9 cellular contexts compared by ENCODE assay signal in the genomic region with DNA sequence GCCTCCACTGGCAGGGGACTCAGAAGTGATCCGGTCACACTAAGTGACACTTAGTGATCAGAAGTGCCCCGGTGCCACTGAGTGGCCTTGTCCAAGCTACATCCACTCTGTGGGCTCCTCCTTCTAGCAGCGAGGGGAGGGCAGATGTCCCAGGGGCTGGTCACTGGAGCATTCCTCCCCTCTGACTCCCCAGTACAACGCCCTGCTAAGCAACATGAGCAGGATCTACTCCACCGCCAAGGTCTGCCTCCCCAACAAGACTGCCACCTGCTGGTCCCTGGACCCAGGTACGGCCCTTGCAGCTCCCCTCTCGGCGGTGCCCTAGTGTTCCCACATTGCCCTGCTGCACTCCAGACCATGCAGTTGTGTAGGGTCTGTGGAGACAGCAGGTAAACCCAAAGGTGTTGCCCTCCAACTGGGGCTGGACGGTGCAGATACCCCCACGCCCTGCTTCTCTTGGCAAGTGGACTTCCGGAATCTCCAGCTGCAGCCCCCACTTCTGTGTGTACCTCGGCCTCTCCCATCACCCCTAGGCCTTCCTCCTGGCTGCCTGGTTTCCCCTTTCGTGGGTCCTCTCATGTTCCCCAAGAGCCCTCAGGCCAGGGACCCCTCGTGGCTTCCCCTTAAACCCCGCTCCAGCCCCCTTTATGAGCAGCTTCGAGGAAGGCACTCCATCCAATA. TPM values are rescaled to one million over a fixed set of nuclear protein-coding genes. Genes with fewer than 3 reads are reported as not detected.
A peak's percentile ranks its signal among the peaks of the same experiment; 100 is the strongest.
DNase-seq lines count a peak whose midpoint lies in the region; ATAC-seq and TF ChIP-seq lines count a peak whose summit lies in the region.
"Had no signal": no experiment of that assay in that cellular context is flagged by ENCODE, and none has a peak within 500 bp of the region (broad histone marks: within the 10 kb centered on the region; RNA-seq: fewer than 3 reads in every experiment).

No MANE protein-coding gene starts in this region.

- no peaks in the 10 kb centered on the region for H3K79me2 ChIP-seq in osteoblast (ENCODE audit: insufficient read depth, low read length)

- 71% methylated on average over 9 of the region's 16 CpGs; no CpG with 5 or more reads in 1 of the 2 experiments for WGBS in IMR-90 (ENCODE audit: extremely low coverage in 2 of 2, insufficient read length in 1 of 2), 2 experiments
- 70% methylated on average over 11 of the region's 16 CpGs for WGBS in suprapubic skin

- H3K27ac ChIP-seq in IMR-90 (ENCODE audit: insufficient read depth, low read length) (no peak overlapping the region), RWPE1 (no peak overlapping the region), foreskin keratinocyte (no peak overlapping the region), osteoblast (ENCODE audit: low read depth, low read length) (no peak overlapping the region), suprapubic skin (no peak overlapping the region)

- H3K9me3 ChIP-seq in IMR-90 (ENCODE audit: control insufficient read depth, insufficient read depth, low read length) (no peaks in the 10 kb centered on the region), osteoblast (ENCODE audit: low read depth, low read length) (no peaks in the 10 kb centered on the region), suprapubic skin (no peaks in the 10 kb centered on the region)

- peak; percentile 63 for DNase-seq in BJ (ENCODE audit: low read depth)
- peak; percentile 92 for DNase-seq in IMR-90
- peak; percentile 96 for DNase-seq in RWPE1 (ENCODE audit: low spot score)
- DNase-seq in foreskin keratinocyte = peak; percentile 60 to 81
- DNase-seq in osteoblast (ENCODE audit: insufficient read length, low spot score, missing footprints) = peak; percentile 100
- peak; percentile 90 to 91 for DNase-seq in suprapubic skin (ENCODE audit: low spot score in 2 of 2)

- peak; percentile 87 for TF ChIP-seq RAD21 in IMR-90 (IDR thresholded peaks at IDR 0.05; ENCODE audit: low read length)

- H2BK15ac ChIP-seq in IMR-90 (ENCODE audit: low read depth, low read length) = peak overlapping the region; percentile 74; the same call in 2 of the 3 replicates

- TF ChIP-seq CTCF in BJ (IDR thresholded peaks at IDR 0.05; ENCODE audit: insufficient read depth, low read depth, low read length) = peak; percentile 97
- TF ChIP-seq CTCF in IMR-90 (conservative IDR thresholded peaks at IDR 0.05; ENCODE audit: low read depth, low read length) = peak; percentile 89
- peak; percentile 80 for TF ChIP-seq CTCF in RWPE1 (conservative IDR thresholded peaks at IDR 0.05; ENCODE audit: low read depth)
- peak; percentile 92 for TF ChIP-seq CTCF in foreskin keratinocyte (conservative IDR thresholded peaks at IDR 0.05)
- peak; percentile 91 for TF ChIP-seq CTCF in osteoblast (IDR thresholded peaks at IDR 0.05; ENCODE audit: extremely low read depth, low read depth, low read length)
- TF ChIP-seq CTCF in suprapubic skin (IDR thresholded peaks at IDR 0.05) = peak; percentile 51 to 80

- peaks cover 3% of the 10 kb centered on the region; the same call in 1 of the 2 replicates for H3K9me1 ChIP-seq in IMR-90 (ENCODE audit: insufficient read depth, low read length)

- no peak overlapping the region for H3K9ac ChIP-seq in IMR-90 (ENCODE audit: low read depth, low read length)

- H2AFZ ChIP-seq in IMR-90 (replicated peaks; ENCODE audit: low read length, poor library complexity) (peak overlapping the region; percentile 90), osteoblast (ENCODE audit: low read length) (no peak overlapping the region)

- no TSS peak for BruUV-seq in IMR-90 (replicated peaks; lab: Mats Ljungman, UMichigan)

- H3K79me1 ChIP-seq in IMR-90 (ENCODE audit: low read depth in 1 of 2, low read length in 2 of 2) = no peaks in the 10 kb centered on the region

- intact Hi-C loops in IMR-90 (cut with micrococcal nuclease) = loop anchor here (1.0 to 2.0 kb wide), 2 partner anchors 46 to 54 kb away; no protein-coding TSS in a partner anchor

- no peak overlapping the region for H3K4me3 ChIP-seq in BJ (ENCODE audit: low read depth, low read length)
- H3K4me3 ChIP-seq in IMR-90 (ENCODE audit: insufficient read depth, low read depth, low read length) = no peak overlapping the region
- H3K4me3 ChIP-seq in osteoblast (ENCODE audit: insufficient read depth, low read length) = no peak overlapping the region
- no peak overlapping the region for H3K4me3 ChIP-seq in suprapubic skin

- dilution Hi-C loops in IMR-90 (cut with HindIII; ENCODE audit: low sequenced_read_pairs, unreplicated experiment) = no loop called here

- peaks cover 5% of the 10 kb centered on the region for H3K4me1 Mint-ChIP-seq in activated T-helper 17 cell treated with anti-CD3 and anti-CD28 coated beads, Interleukin-2, amount 50 U/mL, for 72 hours

- peak overlapping the region; percentile 80; the same call in 1 of the 2 replicates for H2BK20ac ChIP-seq in IMR-90 (ENCODE audit: low read depth, low read length)

- H3K4me2 ChIP-seq in IMR-90 (ENCODE audit: low read depth, low read length) (no peak overlapping the region), osteoblast (ENCODE audit: insufficient read depth, low read length) (peak overlapping the region; percentile 68)

- no peak overlapping the region for H3K18ac ChIP-seq in IMR-90 (ENCODE audit: low read depth, low read length)

- peaks cover 11% of the 10 kb centered on the region for H3K4me1 ChIP-seq in IMR-90 (ENCODE audit: control insufficient read depth, insufficient read depth, low read length)
- no peaks in the 10 kb centered on the region for H3K4me1 ChIP-seq in foreskin keratinocyte
- H3K4me1 ChIP-seq in osteoblast (ENCODE audit: insufficient read depth, low read length) = peaks cover 12% of the 10 kb centered on the region
- peaks cover 33% of the 10 kb centered on the region for H3K4me1 ChIP-seq in suprapubic skin

- peak overlapping the region; percentile 22; the same call in 1 of the 2 replicates for H4K91ac ChIP-seq in IMR-90 (ENCODE audit: insufficient read depth, low read depth, low read length)

- peak overlapping the region; percentile 29 for H3K4me3 Mint-ChIP-seq in activated T-helper 17 cell treated with anti-CD3 and anti-CD28 coated beads, Interleukin-2, amount 50 U/mL, for 72 hours

- H3K27me3 Mint-ChIP-seq in activated T-helper 17 cell treated with anti-CD3 and anti-CD28 coated beads, Interleukin-2, amount 50 U/mL, for 72 hours = no peaks in the 10 kb centered on the region

- no peak for TF ChIP-seq EP300 in suprapubic skin (IDR thresholded peaks at IDR 0.05)

- no peaks in the 10 kb centered on the region; the same call in none of the 2 replicates for H3K27me3 ChIP-seq in BJ (ENCODE audit: control insufficient read depth, insufficient read depth, low read length)
- H3K27me3 ChIP-seq in IMR-90 (ENCODE audit: control insufficient read depth, insufficient read depth, low read length) = peaks cover 11% of the 10 kb centered on the region
- H3K27me3 ChIP-seq in foreskin keratinocyte = peaks cover 54% of the 10 kb centered on the region
- peaks cover 26% of the 10 kb centered on the region for H3K27me3 ChIP-seq in osteoblast (ENCODE audit: insufficient read depth, low read length)
- H3K27me3 ChIP-seq in suprapubic skin = peaks cover 22% of the 10 kb centered on the region

- H2AK9ac ChIP-seq in IMR-90 (replicated peaks; ENCODE audit: low read depth, low read length, poor library complexity) = peak overlapping the region; percentile 96

- peak overlapping the region; percentile 74 for H3K4ac ChIP-seq in IMR-90 (ENCODE audit: low read depth, low read length)

- POLR2A ChIA-PET in BJ (lab: Charles Lee) (interaction anchor here (0.6 kb wide), 1 partner anchor 53 kb away, joined by 3 read pairs; no protein-coding TSS in a partner anchor), IMR-90 (lab: Charles Lee; ENCODE audit: unreplicated experiment) (no interaction called here), RWPE1 (lab: Yijun Ruan, JAX; ENCODE audit: low non-redundant PET) (interaction anchor here (0.5 kb wide), 1 partner anchor 123 kb away, joined by 5 read pairs; no protein-coding TSS in a partner anchor)

- H3K14ac ChIP-seq in IMR-90 (replicated peaks; ENCODE audit: low read depth, low read length) = peak overlapping the region; percentile 51; the same call in 1 of the 2 replicates

- no peaks in the 10 kb centered on the region for H3K9me3 Mint-ChIP-seq in activated T-helper 17 cell treated with anti-CD3 and anti-CD28 coated beads, Interleukin-2, amount 50 U/mL, for 72 hours

- H2BK5ac ChIP-seq in IMR-90 (ENCODE audit: low read depth, low read length, poor library complexity, severe bottlenecking) = no peak overlapping the region

- no peak overlapping the region for H3K23ac ChIP-seq in IMR-90 (ENCODE audit: low read depth, low read length)

- H3K36me3 ChIP-seq in BJ (ENCODE audit: control insufficient read depth, insufficient read depth, low read length) = no peaks in the 10 kb centered on the region
- H3K36me3 ChIP-seq in IMR-90 (ENCODE audit: control insufficient read depth, insufficient read depth, low read length) = no peaks in the 10 kb centered on the region
- no peaks in the 10 kb centered on the region for H3K36me3 ChIP-seq in osteoblast (ENCODE audit: insufficient read depth, low read length)
- H3K36me3 ChIP-seq in suprapubic skin = no peaks in the 10 kb centered on the region

- ATAC-seq in GM19351 (IDR thresholded peaks at IDR 0.05; ENCODE audit: unreplicated experiment) = peak; percentile 78
- peak; percentile 87 for ATAC-seq in IMR-90 (ENCODE audit: low read depth)
- peak; percentile 85 for ATAC-seq in activated T-helper 17 cell treated with anti-CD3 and anti-CD28 coated beads, Interleukin-2, amount 50 U/mL, for 72 hours (replicated peaks)
- peak; percentile 92 for ATAC-seq in foreskin keratinocyte

- peak overlapping the region; percentile 76 for H2AK5ac ChIP-seq in IMR-90 (ENCODE audit: low read depth, low read length)

- no peak overlapping the region for H3K27ac Mint-ChIP-seq in activated T-helper 17 cell treated with anti-CD3 and anti-CD28 coated beads, Interleukin-2, amount 50 U/mL, for 72 hours
- H3K27ac Mint-ChIP-seq: IgD-negative memory B cell had no signal

- H4K5ac ChIP-seq in IMR-90 (ENCODE audit: low read depth, low read length) = no peak overlapping the region

- H2BK120ac ChIP-seq in IMR-90 (ENCODE audit: low read depth, low read length) = peak overlapping the region; percentile 76

- H3K56ac ChIP-seq in IMR-90 (ENCODE audit: extremely low read depth, insufficient read depth, low read length) = no peak overlapping the region

- H4K20me1 ChIP-seq in IMR-90 (ENCODE audit: insufficient read depth, low read length) (no peaks in the 10 kb centered on the region), osteoblast (ENCODE audit: insufficient read depth, low read length) (no peaks in the 10 kb centered on the region)

- TF ChIP-seq POLR2A in IMR-90 (IDR thresholded peaks at IDR 0.05; ENCODE audit: low read depth, low read length) (no peak), suprapubic skin (IDR thresholded peaks at IDR 0.05) (no peak)

- H3K36me3 Mint-ChIP-seq in activated T-helper 17 cell treated with anti-CD3 and anti-CD28 coated beads, Interleukin-2, amount 50 U/mL, for 72 hours (ENCODE audit: low read depth) = no peaks in the 10 kb centered on the region

- CTCF ChIA-PET in BJ (lab: Yijun Ruan, JAX) (interaction anchor here (0.6 to 7.2 kb wide), 28 partner anchors 9 to 924 kb away, joined by 3 to 135 read pairs (median 5); a partner anchor contains a TSS), IMR-90 (lab: Yijun Ruan, JAX) (interaction anchor here (0.6 to 3.3 kb wide), 9 partner anchors 13 to 133 kb away, joined by 3 to 24 read pairs (median 4); no protein-coding TSS in a partner anchor), RWPE1 (lab: Yijun Ruan, JAX) (interaction anchor here (0.5 to 5.1 kb wide), 21 partner anchors 9 to 1413 kb away, joined by 3 to 60 read pairs (median 4); a partner anchor contains a TSS)

- peak overlapping the region in 1 of 2 experiments; percentile 72; a peak in 2 of 4 replicates for H4K8ac ChIP-seq in IMR-90 (ENCODE audit: low read depth in 2 of 2, low read length in 2 of 2)

- in situ Hi-C loops in IMR-90 (cut with MboI; ENCODE audit: low sequenced_read_pairs) = no loop called here

RNA-seq across cellular contexts. Expression of a gene that starts 2.1 kb away (rescaled TPM):
- polyA plus RNA-seq in BJ (2011; rRNA removed) (1.9 and 3.1 TPM in 2 replicates), IMR-90 (2012; rRNA removed) (3.5 and 5.8 TPM in 2 replicates), foreskin keratinocyte (0.04 and 0.11 TPM in 2 replicates)
- polyA minus RNA-seq in BJ (2011; rRNA and poly(A)+ RNA removed) = 2.9 and 4.8 TPM in 2 replicates
- total RNA-seq in IMR-90 (2012; rRNA removed) (1.4 TPM in 2 replicates), foreskin keratinocyte (0.14 and 0.17 TPM in 2 replicates), osteoblast (10.1 and 17.7 TPM in 2 replicates), suprapubic skin (1 to 10 TPM in 3 of 4 donors, under 1 TPM in 1; 0.79 to 6.3 (median 4.0) TPM)
- polyA plus RNA-seq in IMR-90 (2012; cell fraction: cytosol; rRNA removed) = 4.0 and 5.5 TPM in 2 replicates
- 10.1 and 21.1 TPM in 2 replicates for polyA plus RNA-seq in IMR-90 (2012; cell fraction: nucleus; rRNA removed; ENCODE audit: low replicate concordance)
- 1 to 10 TPM in 1 of 2 donors, under 1 TPM in 1; 0.61 to 1.4 TPM for total RNA-seq in activated T-helper 17 cell treated with anti-CD3 and anti-CD28 coated beads, Interleukin-2, amount 50 U/mL, for 72 hours

RNA-seq across cellular contexts. Expression of a gene that starts 32.8 kb away (rescaled TPM):
- polyA plus RNA-seq in BJ (2011; rRNA removed) (13.0 and 17.1 TPM in 2 replicates), IMR-90 (2012; rRNA removed) (3.0 and 3.8 TPM in 2 replicates), foreskin keratinocyte (18.3 and 19.3 TPM in 2 replicates)
- polyA minus RNA-seq in BJ (2011; rRNA and poly(A)+ RNA removed) = 15.4 and 26.3 TPM in 2 replicates
- total RNA-seq in IMR-90 (2012; rRNA removed) (1.1 and 2.5 TPM in 2 replicates), foreskin keratinocyte (20.0 and 23.9 TPM in 2 replicates), osteoblast (32.2 and 33.6 TPM in 2 replicates), suprapubic skin (10 to 100 TPM; 36.9 to 87.9 (median 56.4) TPM)
- 1.8 and 5.0 TPM in 2 replicates for polyA plus RNA-seq in IMR-90 (2012; cell fraction: cytosol; rRNA removed)
- polyA plus RNA-seq in IMR-90 (2012; cell fraction: nucleus; rRNA removed; ENCODE audit: low replicate concordance) = 2.9 and 8.1 TPM in 2 replicates
- total RNA-seq in activated T-helper 17 cell treated with anti-CD3 and anti-CD28 coated beads, Interleukin-2, amount 50 U/mL, for 72 hours = 10 to 100 TPM in 1 of 2 donors, 1 to 10 TPM in 1; 6.7 to 10.8 TPM

RNA-seq across cellular contexts. Expression of a gene that starts 44.2 kb away (rescaled TPM):
- polyA plus RNA-seq in BJ (2011; rRNA removed) (0.04 and 0.10 TPM in 2 replicates), IMR-90 (2012; rRNA removed) (0.17 and 0.32 TPM in 2 replicates), foreskin keratinocyte (not detected in 2 replicates)
- polyA minus RNA-seq in BJ (2011; rRNA and poly(A)+ RNA removed) = 0.36 TPM in 1 of 2 replicates, not detected in the other
- total RNA-seq in IMR-90 (2012; rRNA removed) (0.18 and 0.28 TPM in 2 replicates), foreskin keratinocyte (not detected in 2 replicates), osteoblast (not detected in 2 replicates), suprapubic skin (not detected)
- polyA plus RNA-seq in IMR-90 (2012; cell fraction: cytosol; rRNA removed) = 0.17 and 0.26 TPM in 2 replicates
- polyA plus RNA-seq in IMR-90 (2012; cell fraction: nucleus; rRNA removed; ENCODE audit: low replicate concordance) = 0.34 and 1.2 TPM in 2 replicates
- under 1 TPM in 1 of 2 donors, not detected in 1; 0.05 TPM for total RNA-seq in activated T-helper 17 cell treated with anti-CD3 and anti-CD28 coated beads, Interleukin-2, amount 50 U/mL, for 72 hours
- polyA plus RNA-seq: IgD-negative memory B cell had no signal
